In the genomic region with DNA sequence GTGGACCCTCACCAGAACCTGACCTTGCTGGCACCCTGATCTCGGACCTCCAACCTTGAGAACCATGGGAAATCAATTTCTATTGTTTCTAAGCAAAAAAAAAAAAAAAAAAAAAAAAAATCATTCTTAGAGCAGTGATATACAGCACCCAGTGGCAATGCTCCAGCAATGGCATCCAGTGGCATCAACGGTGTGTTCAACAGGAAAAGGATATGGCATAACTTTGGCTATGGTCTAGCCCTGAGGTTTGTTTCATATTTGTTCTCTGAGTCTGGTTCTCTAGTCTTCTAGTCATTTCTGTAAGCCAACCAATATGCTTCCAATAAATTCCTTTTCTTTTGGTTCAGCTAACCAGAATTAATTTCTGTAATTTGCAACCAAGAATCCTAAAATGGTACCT, we compare ENCODE assay signal across 14 cellular contexts. TPM values are rescaled to one million over a fixed set of nuclear protein-coding genes. Genes with fewer than 3 reads are reported as not detected.
DNase-seq lines count a peak whose midpoint lies in the region; ATAC-seq and TF ChIP-seq lines count a peak whose summit lies in the region.
"Had no signal": no experiment of that assay in that cellular context is flagged by ENCODE, and none has a peak within 500 bp of the region (broad histone marks: within the 10 kb centered on the region; RNA-seq: fewer than 3 reads in every experiment).

No MANE protein-coding gene starts in this region.

- CTCF ChIA-PET in activated CD4-positive, alpha-beta memory T cell treated with anti-CD3 and anti-CD28 coated beads, Interleukin-2, amount 10 ng/mL, durations not matched to agents 7 days and 5 days (lab: Charles Lee), result interaction anchor here (1.3 kb wide), 1 partner anchor 84 kb away, joined by 4 read pairs; no protein-coding TSS in a partner anchor
- CTCF ChIA-PET in activated CD4-positive, alpha-beta memory T cell treated with anti-CD3 and anti-CD28 coated beads for 36 hours (lab: Charles Lee), result no interaction called here

- ATAC-seq in GM18502 (IDR thresholded peaks at IDR 0.05; ENCODE audit: poor library complexity, unreplicated experiment) (peak; percentile 7), natural killer cell (peak in 2 of 3 donors; percentile 11 to 35)
- ATAC-seq: gastrocnemius medialis, left ventricle myocardium superior had no signal

- intact Hi-C loops in activated CD4-positive, alpha-beta memory T cell treated with anti-CD3 and anti-CD28 coated beads for 36 hours (cut with micrococcal nuclease), result loop anchor here (1.0 kb wide), 1 partner anchor 12 kb away; no protein-coding TSS in a partner anchor
- intact Hi-C loops in activated T-helper 1 cell treated with anti-CD3 and anti-CD28 coated beads, Interleukin-12 subunit alpha, Interleukin-12 subunit beta, Interleukin-2, Interleukin-4 antibody, amounts not matched to agents 30 ng/mL and 10 ng/mL and 1 ng/mL, durations not matched to agents 14 hours and 24 hours and 36 hours (cut with micrococcal nuclease), result loop anchor here (1.0 kb wide), 3 partner anchors 12 to 46 kb away; a partner anchor contains a TSS
- intact Hi-C loops in natural killer cell (cut with micrococcal nuclease), result loop anchor here (1.0 kb wide), 1 partner anchor 9 kb away; no protein-coding TSS in a partner anchor

- H3K4me3 Mint-ChIP-seq in activated CD4-positive, alpha-beta memory T cell treated with anti-CD3 and anti-CD28 coated beads, Interleukin-2, amount 10 ng/mL, durations not matched to agents 7 days and 5 days, result no peak overlapping the region
- H3K4me3 Mint-ChIP-seq in activated CD4-positive, alpha-beta memory T cell treated with anti-CD3 and anti-CD28 coated beads for 36 hours, result no peak overlapping the region
- no peak overlapping the region for H3K4me3 Mint-ChIP-seq in activated T-helper 1 cell treated with anti-CD3 and anti-CD28 coated beads, Interleukin-12 subunit alpha, Interleukin-12 subunit beta, Interleukin-2, Interleukin-4 antibody, amounts not matched to agents 30 ng/mL and 10 ng/mL and 1 ng/mL, durations not matched to agents 14 hours and 24 hours and 36 hours
- H3K4me3 Mint-ChIP-seq in natural killer cell, result peak overlapping the region; percentile 38

- peaks cover 29% of the 10 kb centered on the region for H3K36me3 Mint-ChIP-seq in activated CD4-positive, alpha-beta memory T cell treated with anti-CD3 and anti-CD28 coated beads, Interleukin-2, amount 10 ng/mL, durations not matched to agents 7 days and 5 days (ENCODE audit: low read depth)
- H3K36me3 Mint-ChIP-seq in activated CD4-positive, alpha-beta memory T cell treated with anti-CD3 and anti-CD28 coated beads for 36 hours, result peaks cover 21% of the 10 kb centered on the region
- peaks cover 33% of the 10 kb centered on the region for H3K36me3 Mint-ChIP-seq in activated T-helper 1 cell treated with anti-CD3 and anti-CD28 coated beads, Interleukin-12 subunit alpha, Interleukin-12 subunit beta, Interleukin-2, Interleukin-4 antibody, amounts not matched to agents 30 ng/mL and 10 ng/mL and 1 ng/mL, durations not matched to agents 14 hours and 24 hours and 36 hours (ENCODE audit: low read depth)
- H3K36me3 Mint-ChIP-seq in natural killer cell, result peaks cover 13% of the 10 kb centered on the region

- TF ChIP-seq CTCF in natural killer cell (IDR thresholded peaks at IDR 0.05), result no peak

- H3K27ac Mint-ChIP-seq in activated CD4-positive, alpha-beta memory T cell treated with anti-CD3 and anti-CD28 coated beads, Interleukin-2, amount 10 ng/mL, durations not matched to agents 7 days and 5 days, result peak overlapping the region; percentile 12
- H3K27ac Mint-ChIP-seq in activated CD4-positive, alpha-beta memory T cell treated with anti-CD3 and anti-CD28 coated beads for 36 hours, result no peak overlapping the region
- H3K27ac Mint-ChIP-seq in activated T-helper 1 cell treated with anti-CD3 and anti-CD28 coated beads, Interleukin-12 subunit alpha, Interleukin-12 subunit beta, Interleukin-2, Interleukin-4 antibody, amounts not matched to agents 30 ng/mL and 10 ng/mL and 1 ng/mL, durations not matched to agents 14 hours and 24 hours and 36 hours, result peak overlapping the region; percentile 74
- peak overlapping the region; percentile 44 to 56 for H3K27ac Mint-ChIP-seq in natural killer cell

- peaks cover 35% of the 10 kb centered on the region for H3K4me1 Mint-ChIP-seq in activated CD4-positive, alpha-beta memory T cell treated with anti-CD3 and anti-CD28 coated beads, Interleukin-2, amount 10 ng/mL, durations not matched to agents 7 days and 5 days
- peaks cover 43% of the 10 kb centered on the region for H3K4me1 Mint-ChIP-seq in activated CD4-positive, alpha-beta memory T cell treated with anti-CD3 and anti-CD28 coated beads for 36 hours (ENCODE audit: low read depth)
- peaks cover 42% of the 10 kb centered on the region for H3K4me1 Mint-ChIP-seq in activated T-helper 1 cell treated with anti-CD3 and anti-CD28 coated beads, Interleukin-12 subunit alpha, Interleukin-12 subunit beta, Interleukin-2, Interleukin-4 antibody, amounts not matched to agents 30 ng/mL and 10 ng/mL and 1 ng/mL, durations not matched to agents 14 hours and 24 hours and 36 hours (ENCODE audit: low read depth)
- H3K4me1 Mint-ChIP-seq in natural killer cell, result peaks cover 45 to 56% of the 10 kb centered on the region in 2 donors

- H3K9me3 Mint-ChIP-seq in activated CD4-positive, alpha-beta memory T cell treated with anti-CD3 and anti-CD28 coated beads, Interleukin-2, amount 10 ng/mL, durations not matched to agents 7 days and 5 days, result peaks cover 5% of the 10 kb centered on the region
- H3K9me3 Mint-ChIP-seq in activated CD4-positive, alpha-beta memory T cell treated with anti-CD3 and anti-CD28 coated beads for 36 hours, result no peaks in the 10 kb centered on the region
- H3K9me3 Mint-ChIP-seq in activated T-helper 1 cell treated with anti-CD3 and anti-CD28 coated beads, Interleukin-12 subunit alpha, Interleukin-12 subunit beta, Interleukin-2, Interleukin-4 antibody, amounts not matched to agents 30 ng/mL and 10 ng/mL and 1 ng/mL, durations not matched to agents 14 hours and 24 hours and 36 hours, result no peaks in the 10 kb centered on the region
- no peaks in the 10 kb centered on the region for H3K9me3 Mint-ChIP-seq in natural killer cell

- no peaks in the 10 kb centered on the region for H3K27me3 Mint-ChIP-seq in activated CD4-positive, alpha-beta memory T cell treated with anti-CD3 and anti-CD28 coated beads, Interleukin-2, amount 10 ng/mL, durations not matched to agents 7 days and 5 days
- H3K27me3 Mint-ChIP-seq in activated CD4-positive, alpha-beta memory T cell treated with anti-CD3 and anti-CD28 coated beads for 36 hours, result no peaks in the 10 kb centered on the region
- no peaks in the 10 kb centered on the region for H3K27me3 Mint-ChIP-seq in activated T-helper 1 cell treated with anti-CD3 and anti-CD28 coated beads, Interleukin-12 subunit alpha, Interleukin-12 subunit beta, Interleukin-2, Interleukin-4 antibody, amounts not matched to agents 30 ng/mL and 10 ng/mL and 1 ng/mL, durations not matched to agents 14 hours and 24 hours and 36 hours (ENCODE audit: insufficient read depth)
- H3K27me3 Mint-ChIP-seq in natural killer cell (ENCODE audit: low read depth in 2 of 2), result no peaks in the 10 kb centered on the region

- POLR2A ChIA-PET in activated CD4-positive, alpha-beta memory T cell treated with anti-CD3 and anti-CD28 coated beads, Interleukin-2, amount 10 ng/mL, durations not matched to agents 7 days and 5 days (lab: Charles Lee), result interaction anchor here (0.9 to 1.9 kb wide), 2 partner anchors 12 to 46 kb away, joined by 4 read pairs; no protein-coding TSS in a partner anchor
- POLR2A ChIA-PET in activated CD4-positive, alpha-beta memory T cell treated with anti-CD3 and anti-CD28 coated beads for 36 hours (lab: Charles Lee), result no interaction called here

- no peak for DNase-seq in activated CD4-positive, alpha-beta memory T cell treated with anti-CD3 and anti-CD28 coated beads, Interleukin-2, amount 10 ng/mL, durations not matched to agents 7 days and 5 days
- DNase-seq in activated CD4-positive, alpha-beta memory T cell treated with anti-CD3 and anti-CD28 coated beads for 36 hours, result no peak
- DNase-seq in activated T-helper 1 cell treated with anti-CD3 and anti-CD28 coated beads, Interleukin-12 subunit alpha, Interleukin-12 subunit beta, Interleukin-2, Interleukin-4 antibody, amounts not matched to agents 30 ng/mL and 10 ng/mL and 1 ng/mL, durations not matched to agents 14 hours and 24 hours and 36 hours (ENCODE audit: low spot score), result no peak
- DNase-seq in natural killer cell (no peak), SW480 (ENCODE audit: low spot score) (no peak), retina (no peak)
- DNase-seq in stimulated activated CD4-positive, alpha-beta T cell treated with anti-CD3 and anti-CD28 coated beads, Interleukin-15, amount 100 ng/mL, for 24 hours, result no peak
- DNase-seq: gastrocnemius medialis, left ventricle myocardium superior, NCI-H187, NCI-H510A, SHP77 treated with DMSO at 0.1 percent for 48 hours, uterus had no signal

RNA-seq across cellular contexts. Expression of a gene that starts 19.2 kb away (rescaled TPM):
- 10 to 100 TPM; 40.4 to 41.1 TPM for total RNA-seq in activated CD4-positive, alpha-beta memory T cell treated with anti-CD3 and anti-CD28 coated beads, Interleukin-2, amount 10 ng/mL, durations not matched to agents 7 days and 5 days
- 10 to 100 TPM; 39.9 to 41.3 TPM for total RNA-seq in activated CD4-positive, alpha-beta memory T cell treated with anti-CD3 and anti-CD28 coated beads for 36 hours
- 50.8 and 59.0 TPM in 2 replicates for total RNA-seq in activated T-helper 1 cell treated with anti-CD3 and anti-CD28 coated beads, Interleukin-12 subunit alpha, Interleukin-12 subunit beta, Interleukin-2, Interleukin-4 antibody, amounts not matched to agents 30 ng/mL and 10 ng/mL and 1 ng/mL, durations not matched to agents 14 hours and 24 hours and 36 hours
- total RNA-seq in natural killer cell, result 10 to 100 TPM; 65.8 to 84.6 (median 66.1) TPM
